In genomic region chr11:77470971-77471370, GRCh38 we compare ENCODE assay signal across 1 cellular context.
TF ChIP-seq lines count a peak whose summit lies in the region.

No MANE protein-coding gene starts in this region.

TF ChIP-seq in GM23338, 12 proteins besides CTCF, POLR2A, EP300 and RAD21:
- TF ChIP-seq ZNF331 (CRISPR knock-in tag; IDR thresholded peaks at IDR 0.05; ENCODE audit: low read depth) (no peak), STAT1 (IDR thresholded peaks at IDR 0.05; ENCODE audit: unreplicated experiment) (no peak), JUNB (IDR thresholded peaks at IDR 0.05; ENCODE audit: unreplicated experiment) (no peak), NANOG (IDR thresholded peaks at IDR 0.05; ENCODE audit: borderline replicate concordance) (no peak), REST (IDR thresholded peaks at IDR 0.05; ENCODE audit: unreplicated experiment) (no peak), ZNF114 (CRISPR knock-in tag; IDR thresholded peaks at IDR 0.05) (no peak), ZNF462 (CRISPR knock-in tag; IDR thresholded peaks at IDR 0.05) (no peak), CREB1 (CRISPR knock-in tag; IDR thresholded peaks at IDR 0.05; ENCODE audit: low read depth) (no peak)
